12 cellular contexts compared by ENCODE assay signal in the genomic region with DNA sequence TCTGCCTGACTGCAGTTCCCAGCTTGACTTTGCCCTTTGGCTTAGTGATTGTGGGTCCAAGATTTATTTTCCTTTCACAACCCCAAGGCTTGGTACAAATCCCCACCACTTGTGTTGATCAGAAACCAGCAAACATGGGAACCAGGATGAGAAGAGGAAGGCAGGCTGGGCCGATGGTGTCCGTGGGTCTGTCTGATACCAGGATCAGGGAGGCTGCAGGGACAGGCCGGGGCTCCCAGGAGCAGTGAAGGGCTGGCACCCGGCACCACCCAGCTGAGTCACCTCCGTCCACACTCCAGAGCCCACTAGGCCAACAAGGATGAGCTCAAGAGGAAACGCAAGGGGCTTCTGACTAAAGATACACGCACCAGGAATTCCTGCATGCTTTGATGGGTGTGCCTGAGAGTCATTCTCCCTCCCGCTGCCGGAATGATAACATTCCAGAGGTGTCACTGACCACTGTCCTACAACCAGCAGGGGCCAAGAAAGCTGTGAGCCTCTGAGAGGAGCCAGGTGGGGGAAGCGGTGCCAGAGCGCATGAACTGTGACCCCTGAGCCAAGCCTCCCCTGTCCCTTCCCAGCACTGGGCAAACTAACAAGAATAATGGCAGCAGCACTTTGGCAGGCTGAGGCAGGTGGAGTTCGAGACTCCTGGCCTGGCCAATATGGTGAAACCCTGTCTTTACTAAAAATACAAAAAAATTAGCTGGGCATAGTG. TPM values are rescaled to one million over a fixed set of nuclear protein-coding genes. Genes with fewer than 3 reads are reported as not detected.
DNase-seq lines count a peak whose midpoint lies in the region; ATAC-seq, FAIRE-seq and TF ChIP-seq lines count a peak whose summit lies in the region.
"Had no signal": no experiment of that assay in that cellular context is flagged by ENCODE, and none has a peak within 500 bp of the region (broad histone marks: within the 10 kb centered on the region; RNA-seq: fewer than 3 reads in every experiment).

No MANE protein-coding gene starts in this region.

- TF ChIP-seq CTCF in cardiac fibroblast (IDR thresholded peaks at IDR 0.05; ENCODE audit: low read depth, low read length) (no peak), HepG2 (CRISPR knock-in tag; IDR thresholded peaks at IDR 0.05) (peak; percentile 18; the same call in 1 of the 2 replicates), testis (IDR thresholded peaks at IDR 0.05) (no peak), GM10248 (IDR thresholded peaks at IDR 0.05; ENCODE audit: control extremely low read depth, extremely low read depth, low read depth, missing control alignments) (no peak), tibial artery (IDR thresholded peaks at IDR 0.05) (no peak)

- ATAC-seq in HepG2, result peak; percentile 80
- ATAC-seq in GM18520 (IDR thresholded peaks at IDR 0.05; ENCODE audit: unreplicated experiment), result no peak

- CTCF ChIA-PET in HepG2 (lab: Yijun Ruan, JAX; ENCODE audit: low intra/inter-chr PET ratio, low total read pairs) (interaction anchor here (2.6 kb wide), 1 partner anchor 26 kb away, joined by 17 read pairs; no protein-coding TSS in a partner anchor), GM10248 (lab: Yijun Ruan, JAX) (interaction anchor here (1.4 to 3.7 kb wide), 4 partner anchors 11 to 193 kb away, joined by 3 to 20 read pairs (median 9); no protein-coding TSS in a partner anchor)

- WGBS in HepG2 (ENCODE audit: low lambda C conversion rate), result 2% methylated on average over 5 of the region's 12 CpGs
- 86 to 93% methylated on average over 10 to 12 of the region's 12 CpGs for WGBS in testis, 2 donors

- no peaks in the 10 kb centered on the region for H3K79me2 ChIP-seq in HepG2 (ENCODE audit: insufficient read depth, low read length)

- H3K4me2 ChIP-seq in HepG2 (ENCODE audit: low read depth, low read length), result peak overlapping the region; percentile 94

- intact Hi-C loops in HepG2 (cut with micrococcal nuclease; ENCODE audit: unreplicated experiment), result loop anchor here (2.0 kb wide), 1 partner anchor 27 kb away; no protein-coding TSS in a partner anchor
- intact Hi-C loops in testis (cut with DNase I; ENCODE audit: low total_unique reads), result no loop called here
- intact Hi-C loops in tibial artery (cut with DNase I; ENCODE audit: low total_unique reads), result no loop called here

- no peak for TF ChIP-seq POLR2A in HepG2 (IDR thresholded peaks at IDR 0.05; ENCODE audit: insufficient read depth in 1 of 2, low read depth in 2 of 2, low read length in 2 of 2)
- no peak for TF ChIP-seq POLR2A in testis (IDR thresholded peaks at IDR 0.05)

- H2AFZ ChIP-seq in HepG2 (ENCODE audit: low read length), result no peak overlapping the region

- peaks cover 0 to 6% of the 10 kb centered on the region in 2 experiments; a peak in 1 of 5 replicates for H3K27me3 ChIP-seq in HepG2 (ENCODE audit: control insufficient read depth in 1 of 2, insufficient read depth in 2 of 2, low read length in 2 of 2)
- no peaks in the 10 kb centered on the region for H3K27me3 ChIP-seq in testis
- H3K27me3 ChIP-seq in tibial artery, result peaks cover 0 to 4% of the 10 kb centered on the region in 2 donors

- TF ChIP-seq EP300 in HepG2 (IDR thresholded peaks at IDR 0.05; ENCODE audit: low read depth in 2 of 2, low read length in 2 of 2), result 0 out of 4 replicates have a peak, but pooled peaks of 1 of the 2 experiments have one; percentile 35
- 0 out of 2 replicates have a peak, but pooled peaks have one; percentile 13 for TF ChIP-seq EP300 in HepG2 (CRISPR knock-in tag; IDR thresholded peaks at IDR 0.05; ENCODE audit: borderline replicate concordance)

- POLR2A ChIA-PET in HepG2 (lab: Yijun Ruan, JAX) (interaction anchor here (0.6 to 3.3 kb wide), 17 partner anchors 11 to 249 kb away, joined by 3 to 25 read pairs (median 6); a partner anchor contains a TSS), GM10248 (lab: Yijun Ruan, JAX) (no interaction called here)

- no peak overlapping the region for H3K4me3 ChIP-seq in cardiac fibroblast (replicated peaks in 1 of 2; ENCODE audit: low read depth in 2 of 2, low read length in 2 of 2)
- peak overlapping the region; percentile 44 to 72 (median 50); a peak in 5 of 6 replicates for H3K4me3 ChIP-seq in HepG2 (replicated peaks in 1 of 3; ENCODE audit: insufficient read depth in 1 of 3, low read depth in 2 of 3, low read length in 3 of 3)
- H3K4me3 ChIP-seq in testis, result no peak overlapping the region
- H3K4me3 ChIP-seq in tibial artery, result no peak overlapping the region

- H3K9me3 ChIP-seq in HepG2 (ENCODE audit: low read length) (no peaks in the 10 kb centered on the region), testis (no peaks in the 10 kb centered on the region), tibial artery (no peaks in the 10 kb centered on the region)

- H3K36me3 ChIP-seq in HepG2 (replicated peaks in 1 of 2; ENCODE audit: control insufficient read depth in 1 of 2, insufficient read depth in 2 of 2, low read length in 2 of 2) (no peaks in the 10 kb centered on the region), testis (ENCODE audit: low read depth, missing control alignments) (no peaks in the 10 kb centered on the region), tibial artery (no peaks in the 10 kb centered on the region)

- BruUV-seq in HepG2 (replicated peaks; lab: Mats Ljungman, UMichigan), result TSS peak; percentile 96

- DNase-seq in AG08395 (ENCODE audit: low spot score) (peak; percentile 54), HuH-7 (ENCODE audit: low spot score) (peak; percentile 65), cardiac fibroblast (ENCODE audit: low read depth in 2 of 2) (peak; percentile 36 to 84), HepG2 (ENCODE audit: low spot score) (peak; percentile 87), testis (no peak), GM10248 (ENCODE audit: extremely low spot score) (no peak), tibial artery (no peak)
- DNase-seq: MV-4-11; NK-92 treated with Interleukin-12 subunit alpha and Interleukin-12 subunit beta, amount 100 ng/mL, for 24 hours had no signal

- H3K4me1 ChIP-seq in HepG2 (ENCODE audit: insufficient read depth, low read length), result peaks cover 53% of the 10 kb centered on the region
- no peaks in the 10 kb centered on the region for H3K4me1 ChIP-seq in testis
- no peaks in the 10 kb centered on the region for H3K4me1 ChIP-seq in tibial artery

- TF ChIP-seq RAD21 in HepG2 (CRISPR knock-in tag; IDR thresholded peaks at IDR 0.05), result no peak

- in situ Hi-C loops in HepG2 (cut with HindIII; ENCODE audit: extremely low pct_ligation_motif_present, low pct_unique_long_range_greater_than_20kb), result loop anchor here (5.0 kb wide), 1 partner anchor 193 kb away; no protein-coding TSS in a partner anchor

- peak overlapping the region; percentile 45 for H3K9ac ChIP-seq in HepG2 (ENCODE audit: insufficient read depth, low read depth, low read length)

- no peaks in the 10 kb centered on the region for H4K20me1 ChIP-seq in HepG2 (ENCODE audit: insufficient read depth, low read length)

- peak; percentile 47 for FAIRE-seq in HepG2 (lab: Jason Lieb, UNC)
- FAIRE-seq: TTC549 had no signal

- H3K27ac ChIP-seq in HepG2 (ENCODE audit: extremely low read length, insufficient read depth, low read length) (peak overlapping the region; percentile 63), testis (no peak overlapping the region), tibial artery (no peak overlapping the region)
- H3K27ac ChIP-seq: C4-2B had no signal

RNA-seq across cellular contexts. Expression of a gene that starts 29.2 kb away (rescaled TPM):
- total RNA-seq in HepG2 (2016; rRNA removed; fragmentation: Illumina TruSeq; extraction: Trizol), result 6.7 and 6.9 TPM in 2 replicates
- 2.0 and 2.7 TPM in 2 replicates for total RNA-seq in HepG2 (2016; cell fraction: cytosol; rRNA removed; fragmentation: Illumina TruSeq; extraction: Trizol; ENCODE audit: low read depth)
- 6.3 and 8.2 TPM in 2 replicates for total RNA-seq in HepG2 (2016; cell fraction: insoluble cytoplasmic fraction; rRNA removed; fragmentation: Illumina TruSeq; extraction: Trizol)
- 4.6 and 5.4 TPM in 2 replicates for total RNA-seq in HepG2 (2016; cell fraction: membrane; rRNA removed; fragmentation: Illumina TruSeq; extraction: Trizol)
- 3.8 and 5.3 TPM in 2 replicates for total RNA-seq in HepG2 (2016; cell fraction: nucleus; rRNA removed; fragmentation: Illumina TruSeq; extraction: Trizol)
- 6.7 and 7.7 TPM in 2 replicates for polyA plus RNA-seq in HepG2 (2011; rRNA removed)
- 3.6 and 5.9 TPM in 2 replicates for polyA plus RNA-seq in HepG2 (2011; cell fraction: cytosol; rRNA removed)
- polyA plus RNA-seq in HepG2 (2011; cell fraction: nucleus; rRNA removed), result 8.5 and 8.6 TPM in 2 replicates
- 7.3 and 12.4 TPM in 2 replicates for polyA plus RNA-seq in HepG2 (2012)
- 1.9 TPM in 2 replicates for polyA plus RNA-seq in HepG2 (2016; cell fraction: cytosol; fragmentation: Illumina TruSeq; extraction: Trizol; ENCODE audit: low read depth)
- 7.7 and 8.0 TPM in 2 replicates for polyA plus RNA-seq in HepG2 (2016; cell fraction: insoluble cytoplasmic fraction; fragmentation: Illumina TruSeq; extraction: Trizol; ENCODE audit: low read depth)
- 2.9 and 3.7 TPM in 2 replicates for polyA plus RNA-seq in HepG2 (2016; cell fraction: membrane; fragmentation: Illumina TruSeq; extraction: Trizol; ENCODE audit: low read depth)
- 6.8 and 10.0 TPM in 2 replicates for polyA plus RNA-seq in HepG2 (2016; cell fraction: nucleus; fragmentation: Illumina TruSeq; extraction: Trizol; ENCODE audit: insufficient read depth, low read depth)
- 6.3 and 10.2 TPM in 2 replicates for polyA minus RNA-seq in HepG2 (2011; rRNA and poly(A)+ RNA removed; ENCODE audit: low replicate concordance)
- polyA minus RNA-seq in HepG2 (2011; cell fraction: cytosol; rRNA and poly(A)+ RNA removed), result 5.3 and 6.1 TPM in 2 replicates
- 6.1 and 8.0 TPM in 2 replicates for polyA minus RNA-seq in HepG2 (2011; cell fraction: nucleus; rRNA and poly(A)+ RNA removed)
- total RNA-seq in testis, result 10 to 100 TPM; 15.6 to 21.4 TPM
- polyA plus RNA-seq in testis (ENCODE audit: insufficient read depth, low read depth, low replicate concordance), result 7.8 TPM

RNA-seq across cellular contexts. Expression of a gene that starts 51.7 kb away (rescaled TPM):
- total RNA-seq in HepG2 (2016; rRNA removed; fragmentation: Illumina TruSeq; extraction: Trizol) (not detected in 2 replicates), testis (10 to 100 TPM; 61.7 to 83.8 TPM)
- not detected in 2 replicates for total RNA-seq in HepG2 (2016; cell fraction: cytosol; rRNA removed; fragmentation: Illumina TruSeq; extraction: Trizol; ENCODE audit: low read depth)
- 0.13 TPM in 1 of 2 replicates, not detected in the other for total RNA-seq in HepG2 (2016; cell fraction: insoluble cytoplasmic fraction; rRNA removed; fragmentation: Illumina TruSeq; extraction: Trizol)
- total RNA-seq in HepG2 (2016; cell fraction: membrane; rRNA removed; fragmentation: Illumina TruSeq; extraction: Trizol), result not detected in 2 replicates
- total RNA-seq in HepG2 (2016; cell fraction: nucleus; rRNA removed; fragmentation: Illumina TruSeq; extraction: Trizol), result not detected in 2 replicates
- polyA plus RNA-seq in HepG2 (2011; rRNA removed) (not detected in 2 replicates), testis (ENCODE audit: insufficient read depth, low read depth, low replicate concordance) (32.5 TPM)
- polyA plus RNA-seq in HepG2 (2011; cell fraction: cytosol; rRNA removed), result not detected in 2 replicates
- not detected in 2 replicates for polyA plus RNA-seq in HepG2 (2011; cell fraction: nucleus; rRNA removed)
- not detected in 2 replicates for polyA plus RNA-seq in HepG2 (2012)
- not detected in 2 replicates for polyA plus RNA-seq in HepG2 (2016; cell fraction: cytosol; fragmentation: Illumina TruSeq; extraction: Trizol; ENCODE audit: low read depth)
- not detected in 2 replicates for polyA plus RNA-seq in HepG2 (2016; cell fraction: insoluble cytoplasmic fraction; fragmentation: Illumina TruSeq; extraction: Trizol; ENCODE audit: low read depth)
- not detected in 2 replicates for polyA plus RNA-seq in HepG2 (2016; cell fraction: membrane; fragmentation: Illumina TruSeq; extraction: Trizol; ENCODE audit: low read depth)
- polyA plus RNA-seq in HepG2 (2016; cell fraction: nucleus; fragmentation: Illumina TruSeq; extraction: Trizol; ENCODE audit: insufficient read depth, low read depth), result not detected in 2 replicates
- 2.3 TPM in 1 of 2 replicates, not detected in the other for polyA minus RNA-seq in HepG2 (2011; rRNA and poly(A)+ RNA removed; ENCODE audit: low replicate concordance)
- polyA minus RNA-seq in HepG2 (2011; cell fraction: cytosol; rRNA and poly(A)+ RNA removed), result not detected in 2 replicates
- polyA minus RNA-seq in HepG2 (2011; cell fraction: nucleus; rRNA and poly(A)+ RNA removed), result not detected in 2 replicates

Comparison
In these comparisons a context has a peak if more than half of its experiments do, and no peak if none do; other contexts are left out.
1. DNase-seq: peak in AG08395 (single experiment), HuH-7 (single experiment), cardiac fibroblast (2 of 2) and HepG2 (single experiment); none in testis (single experiment), GM10248 (single experiment) and tibial artery (0 of 2).
2. H3K4me3 ChIP-seq: peak in HepG2 (3 of 3); none in cardiac fibroblast (0 of 2), testis (0 of 2) and tibial artery (0 of 2).
3. RNA of a gene that starts 51.7 kb away (total RNA-seq): 61.7 to 83.8 TPM in testis; 0.13 TPM in HepG2; every median in the first group is over 10 times any median in the second.